18 cellular contexts compared by ENCODE assay signal in the genomic region with DNA sequence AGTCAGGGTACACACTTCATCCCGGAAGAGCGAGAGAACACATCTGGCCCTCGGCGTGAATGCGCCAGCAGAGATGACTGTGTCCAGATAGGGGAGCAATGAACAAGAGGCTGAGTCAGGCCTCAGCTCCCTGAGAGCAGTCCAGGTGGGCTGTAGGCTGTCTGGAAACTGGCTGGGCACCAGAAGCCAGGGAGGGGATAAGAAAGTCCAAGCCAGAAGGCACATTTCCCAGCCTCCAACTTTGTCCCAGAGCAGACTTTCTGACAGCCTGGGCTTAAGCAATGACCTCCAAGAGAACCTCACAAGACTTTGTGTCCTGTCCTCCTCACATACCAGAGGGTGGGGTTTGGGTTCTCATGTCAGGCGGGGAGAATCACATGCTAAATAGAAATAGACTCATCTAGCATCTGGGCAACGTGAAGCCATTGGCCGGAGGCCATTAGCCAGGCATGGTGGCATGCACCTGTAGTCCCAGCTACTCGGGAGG.
DNase-seq lines count a peak whose midpoint lies in the region; ATAC-seq and TF ChIP-seq lines count a peak whose summit lies in the region.
"Had no signal": no experiment of that assay in that cellular context is flagged by ENCODE, and none has a peak within 500 bp of the region (broad histone marks: within the 10 kb centered on the region; RNA-seq: fewer than 3 reads in every experiment).

No MANE protein-coding gene starts in this region.

- intact Hi-C loops in esophagus muscularis mucosa (cut with DNase I): loop anchor here (2.0 kb wide), 1 partner anchor 989 kb away; no protein-coding TSS in a partner anchor
- intact Hi-C loops in right cardiac atrium (cut with DNase I): no loop called here
- intact Hi-C loops in stomach (cut with DNase I; ENCODE audit: low total_unique reads): loop anchor here (10.0 kb wide), 1 partner anchor 987 kb away; no protein-coding TSS in a partner anchor

- peak overlapping the region; percentile 35 for H3K4me3 Mint-ChIP-seq in HFFc6
- no peak overlapping the region for H3K4me3 Mint-ChIP-seq in WTC11
- H3K4me3 Mint-ChIP-seq in nephron progenitor cell: no peak overlapping the region
- H3K4me3 Mint-ChIP-seq: stimulated activated memory B cell treated with anti-CD40 and anti-IgM and Interleukin-4, amounts not matched to agents 10 μg/mL and 1 μg/mL and 100 μg/mL, for 72 hours had no signal

- ATAC-seq in right cardiac atrium: peak; percentile 14 to 65
- no peak for ATAC-seq in WTC11
- ATAC-seq: foreskin keratinocyte; stimulated activated memory B cell treated with anti-CD40 and anti-IgM and Interleukin-4, amounts not matched to agents 10 μg/mL and 1 μg/mL and 100 μg/mL, for 72 hours had no signal

- H3K36me3 Mint-ChIP-seq in HFFc6 (ENCODE audit: low read depth) (peaks cover 4% of the 10 kb centered on the region; the same call in 1 of the 2 replicates), WTC11 (peaks cover 8% of the 10 kb centered on the region), nephron progenitor cell (ENCODE audit: low read depth) (peaks cover 5% of the 10 kb centered on the region)

- peak overlapping the region in 1 of 4 donors; percentile 3 for H3K27ac ChIP-seq in esophagus muscularis mucosa (replicated peaks in 1 of 4)
- no peak overlapping the region for H3K27ac ChIP-seq in right cardiac atrium (ENCODE audit: low read length)
- H3K27ac ChIP-seq in stomach: peak overlapping the region in 2 of 5 donors; percentile 4 to 80
- H3K27ac ChIP-seq: foreskin keratinocyte, thyroid gland had no signal

- TF ChIP-seq POLR2A in esophagus muscularis mucosa (IDR thresholded peaks at IDR 0.05; ENCODE audit: low read depth): no peak
- no peak for TF ChIP-seq POLR2A in stomach (IDR thresholded peaks at IDR 0.05)

- H3K27ac Mint-ChIP-seq in HFFc6 (peak overlapping the region; percentile 87), WTC11 (no peak overlapping the region), nephron progenitor cell (no peak overlapping the region)
- H3K27ac Mint-ChIP-seq: stimulated activated memory B cell treated with anti-CD40 and anti-IgM and Interleukin-4, amounts not matched to agents 10 μg/mL and 1 μg/mL and 100 μg/mL, for 72 hours had no signal

- H3K27me3 Mint-ChIP-seq in HFFc6 (ENCODE audit: insufficient read depth) (no peaks in the 10 kb centered on the region; the same call in 1 of the 2 replicates), WTC11 (ENCODE audit: low read depth) (0 out of 2 replicates have a peak, but pooled peaks cover 1% of the 10 kb centered on the region), nephron progenitor cell (ENCODE audit: low read depth, poor library complexity) (peaks cover 8% of the 10 kb centered on the region)
- H3K27me3 Mint-ChIP-seq: stimulated activated memory B cell treated with anti-CD40 and anti-IgM and Interleukin-4, amounts not matched to agents 10 μg/mL and 1 μg/mL and 100 μg/mL, for 72 hours had no signal

- H3K4me1 Mint-ChIP-seq in HFFc6 (ENCODE audit: low read depth) (peaks cover 39% of the 10 kb centered on the region), WTC11 (peaks cover 12% of the 10 kb centered on the region), nephron progenitor cell (peaks cover 36% of the 10 kb centered on the region)
- H3K4me1 Mint-ChIP-seq: stimulated activated memory B cell treated with anti-CD40 and anti-IgM and Interleukin-4, amounts not matched to agents 10 μg/mL and 1 μg/mL and 100 μg/mL, for 72 hours had no signal

- DNase-seq in HFFc6 (peak; percentile 41), esophagus muscularis mucosa (ENCODE audit: extremely low spot score) (peak; percentile 91), right cardiac atrium (no peak), stomach (no peak), DMS53 treated with DMSO at 0.1 percent for 48 hours (lab: John Stamatoyannopoulos, UW; ENCODE audit: unreplicated experiment) (no peak), WTC11 (ENCODE audit: low spot score) (no peak), nephron progenitor cell (no peak)
- DNase-seq: activated CD4-positive, alpha-beta T cell treated with anti-CD3 and anti-CD28 coated beads, Interleukin-2, amount 50 U/mL, for 48 hours; activated naive CD4-positive, alpha-beta T cell; activated T-cell treated with anti-CD3 and anti-CD28 coated beads for 4 hours; AML-193; foreskin keratinocyte; NCI-H1417 treated with DMSO at 0.1 percent for 48 hours; NCI-H69; retina; thyroid gland had no signal

- H3K27me3 ChIP-seq in esophagus muscularis mucosa: no peaks in the 10 kb centered on the region
- H3K27me3 ChIP-seq in right cardiac atrium (ENCODE audit: control insufficient read depth, insufficient read depth): no peaks in the 10 kb centered on the region
- no peaks in the 10 kb centered on the region for H3K27me3 ChIP-seq in stomach
- H3K27me3 ChIP-seq: foreskin keratinocyte, thyroid gland had no signal

- peaks cover 5% of the 10 kb centered on the region for H3K9me3 Mint-ChIP-seq in HFFc6
- peaks cover 6% of the 10 kb centered on the region for H3K9me3 Mint-ChIP-seq in WTC11
- peaks cover 15% of the 10 kb centered on the region for H3K9me3 Mint-ChIP-seq in nephron progenitor cell
- H3K9me3 Mint-ChIP-seq: stimulated activated memory B cell treated with anti-CD40 and anti-IgM and Interleukin-4, amounts not matched to agents 10 μg/mL and 1 μg/mL and 100 μg/mL, for 72 hours had no signal

- 64% methylated on average over 9 of the region's 9 CpGs for WGBS in esophagus muscularis mucosa
- 73% methylated on average over 9 of the region's 9 CpGs for WGBS in right cardiac atrium
- 80 to 89% (median 85%) methylated on average over 8 to 9 of the region's 9 CpGs for WGBS in stomach, 5 donors

- CTCF ChIA-PET in WTC11 (lab: Charles Lee): interaction anchor here (1.2 kb wide), 1 partner anchor 303 kb away, joined by 3 read pairs; no protein-coding TSS in a partner anchor

- POLR2A ChIA-PET in WTC11 (lab: Charles Lee): no interaction called here

- no peaks in the 10 kb centered on the region for H3K4me1 ChIP-seq in esophagus muscularis mucosa
- H3K4me1 ChIP-seq in right cardiac atrium (ENCODE audit: control insufficient read depth, insufficient read depth, low read length): no peaks in the 10 kb centered on the region
- H3K4me1 ChIP-seq in stomach: peaks cover 0 to 14% (median 3%) of the 10 kb centered on the region in 4 donors
- H3K4me1 ChIP-seq: thyroid gland had no signal

- H3K9me3 ChIP-seq in esophagus muscularis mucosa (no peaks in the 10 kb centered on the region), right cardiac atrium (ENCODE audit: control insufficient read depth, low read length) (no peaks in the 10 kb centered on the region), stomach (peaks cover 0 to 6% (median 2%) of the 10 kb centered on the region in 4 donors)
- H3K9me3 ChIP-seq: HAP-1, thyroid gland had no signal

- H3K36me3 ChIP-seq in esophagus muscularis mucosa (no peaks in the 10 kb centered on the region), stomach (no peaks in the 10 kb centered on the region)
- H3K36me3 ChIP-seq: HAP-1, thyroid gland had no signal

- H3K4me3 ChIP-seq in esophagus muscularis mucosa: no peak overlapping the region
- H3K4me3 ChIP-seq in right cardiac atrium (ENCODE audit: low read length): no peak overlapping the region
- no peak overlapping the region for H3K4me3 ChIP-seq in stomach
- H3K4me3 ChIP-seq: HAP-1, thyroid gland had no signal

- TF ChIP-seq CTCF in HFFc6 (IDR thresholded peaks at IDR 0.05): no peak
- TF ChIP-seq CTCF in esophagus muscularis mucosa (IDR thresholded peaks at IDR 0.05): no peak
- TF ChIP-seq CTCF in stomach (IDR thresholded peaks at IDR 0.05): no peak
- TF ChIP-seq CTCF in WTC11 (IDR thresholded peaks at IDR 0.05): no peak
- no peak for TF ChIP-seq CTCF in nephron progenitor cell (IDR thresholded peaks at IDR 0.05)

- TF ChIP-seq EP300 in esophagus muscularis mucosa (IDR thresholded peaks at IDR 0.05) (no peak), stomach (IDR thresholded peaks at IDR 0.05) (peak; percentile 29)

TF ChIP-seq in WTC11, 78 proteins besides CTCF, POLR2A, EP300 and RAD21:
- TF ChIP-seq ZBTB21 (CRISPR knock-in tag; IDR thresholded peaks at IDR 0.05; ENCODE audit: borderline replicate concordance) (no peak), ZNF138 (CRISPR knock-in tag; conservative IDR thresholded peaks at IDR 0.05) (no peak), SP1 (CRISPR knock-in tag; conservative IDR thresholded peaks at IDR 0.05) (no peak)
- TF ChIP-seq, protein P1, sequence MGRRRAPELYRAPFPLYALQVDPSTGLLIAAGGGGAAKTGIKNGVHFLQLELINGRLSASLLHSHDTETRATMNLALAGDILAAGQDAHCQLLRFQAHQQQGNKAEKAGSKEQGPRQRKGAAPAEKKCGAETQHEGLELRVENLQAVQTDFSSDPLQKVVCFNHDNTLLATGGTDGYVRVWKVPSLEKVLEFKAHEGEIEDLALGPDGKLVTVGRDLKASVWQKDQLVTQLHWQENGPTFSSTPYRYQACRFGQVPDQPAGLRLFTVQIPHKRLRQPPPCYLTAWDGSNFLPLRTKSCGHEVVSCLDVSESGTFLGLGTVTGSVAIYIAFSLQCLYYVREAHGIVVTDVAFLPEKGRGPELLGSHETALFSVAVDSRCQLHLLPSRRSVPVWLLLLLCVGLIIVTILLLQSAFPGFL (CRISPR knock-in tag; IDR thresholded peaks at IDR 0.05; ENCODE audit: borderline replicate concordance): no peak
- TF ChIP-seq, protein P2, sequence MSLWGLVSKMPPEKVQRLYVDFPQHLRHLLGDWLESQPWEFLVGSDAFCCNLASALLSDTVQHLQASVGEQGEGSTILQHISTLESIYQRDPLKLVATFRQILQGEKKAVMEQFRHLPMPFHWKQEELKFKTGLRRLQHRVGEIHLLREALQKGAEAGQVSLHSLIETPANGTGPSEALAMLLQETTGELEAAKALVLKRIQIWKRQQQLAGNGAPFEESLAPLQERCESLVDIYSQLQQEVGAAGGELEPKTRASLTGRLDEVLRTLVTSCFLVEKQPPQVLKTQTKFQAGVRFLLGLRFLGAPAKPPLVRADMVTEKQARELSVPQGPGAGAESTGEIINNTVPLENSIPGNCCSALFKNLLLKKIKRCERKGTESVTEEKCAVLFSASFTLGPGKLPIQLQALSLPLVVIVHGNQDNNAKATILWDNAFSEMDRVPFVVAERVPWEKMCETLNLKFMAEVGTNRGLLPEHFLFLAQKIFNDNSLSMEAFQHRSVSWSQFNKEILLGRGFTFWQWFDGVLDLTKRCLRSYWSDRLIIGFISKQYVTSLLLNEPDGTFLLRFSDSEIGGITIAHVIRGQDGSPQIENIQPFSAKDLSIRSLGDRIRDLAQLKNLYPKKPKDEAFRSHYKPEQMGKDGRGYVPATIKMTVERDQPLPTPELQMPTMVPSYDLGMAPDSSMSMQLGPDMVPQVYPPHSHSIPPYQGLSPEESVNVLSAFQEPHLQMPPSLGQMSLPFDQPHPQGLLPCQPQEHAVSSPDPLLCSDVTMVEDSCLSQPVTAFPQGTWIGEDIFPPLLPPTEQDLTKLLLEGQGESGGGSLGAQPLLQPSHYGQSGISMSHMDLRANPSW (CRISPR knock-in tag; conservative IDR thresholded peaks at IDR 0.05; ENCODE audit: low read depth): no peak
TF ChIP-seq in WTC11: peak in this region for 0.

Comparison
In these comparisons a context has a peak if more than half of its experiments do, and no peak if none do; other contexts are left out.
1. DNase-seq: peak in HFFc6 (single experiment) and esophagus muscularis mucosa (single experiment); none in right cardiac atrium (0 of 3), stomach (single experiment), DMS53 treated with DMSO at 0.1 percent for 48 hours (single experiment), WTC11 (single experiment) and nephron progenitor cell (single experiment).
2. intact Hi-C loops: an anchor here in esophagus muscularis mucosa (2.0 kb wide) and stomach (10.0 kb wide); none called in right cardiac atrium.